In the genomic region with DNA sequence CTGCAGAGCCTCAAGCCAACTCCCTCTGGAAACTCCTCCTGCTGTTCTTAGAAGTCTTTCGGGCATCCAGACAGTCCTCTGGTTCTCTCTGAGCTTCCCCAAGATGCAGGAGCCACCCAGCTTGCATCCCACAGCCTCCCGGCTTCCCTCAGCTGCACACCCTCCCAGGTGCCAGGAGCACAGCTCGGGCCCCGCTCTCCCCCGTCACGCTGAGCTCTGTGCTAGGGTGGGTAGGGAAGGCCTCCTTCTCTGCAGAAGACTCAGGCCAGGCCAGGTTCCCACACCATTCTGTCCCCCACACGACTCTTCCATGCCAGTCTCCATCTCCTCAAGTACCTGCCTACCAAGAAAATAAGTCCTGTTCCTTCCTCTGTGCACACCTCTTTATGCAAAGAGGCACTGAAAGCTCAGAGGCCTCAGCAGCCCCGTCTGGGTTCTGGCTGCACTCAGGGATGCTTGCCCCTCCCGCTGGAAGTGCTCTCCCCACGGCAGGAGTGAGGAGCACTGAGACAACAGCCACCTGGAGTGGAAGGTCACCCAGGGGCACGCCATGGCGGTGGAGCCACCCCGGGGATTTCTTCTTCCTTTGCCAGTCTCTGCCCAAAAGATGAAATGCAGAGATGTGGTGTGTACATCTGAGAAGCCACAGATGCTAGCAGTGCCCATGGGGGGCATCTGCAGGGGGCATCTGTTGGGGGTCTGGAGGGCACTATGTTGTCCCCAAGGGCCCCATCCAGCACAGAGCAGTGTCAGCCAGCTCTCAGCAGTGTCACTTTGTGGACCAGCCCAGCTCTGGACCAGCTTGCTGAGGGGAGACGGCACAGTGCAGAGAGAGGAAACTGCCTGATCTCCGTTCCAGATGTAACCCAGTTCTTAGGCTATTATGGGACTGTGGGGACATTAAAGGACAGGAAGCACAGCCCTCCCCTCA, we compare ENCODE assay signal across 14 cellular contexts.
"Had no signal": no experiment of that assay in that cellular context is flagged by ENCODE, and none has a peak within 500 bp of the region (broad histone marks: within the 10 kb centered on the region; RNA-seq: fewer than 3 reads in every experiment).

No MANE protein-coding gene starts in this region.

- H3K36me3 Mint-ChIP-seq: activated naive CD8-positive, alpha-beta T cell treated with anti-CD3 and anti-CD28 coated beads for 36 hours had no signal

- H3K27me3 ChIP-seq: brain microvascular endothelial cell, right atrium auricular region had no signal

- H3K27me3 Mint-ChIP-seq: activated CD4-positive, alpha-beta memory T cell treated with anti-CD3 and anti-CD28 coated beads, Interleukin-2, amount 10 ng/mL, durations not matched to agents 7 days and 5 days had no signal

- H3K9me3 Mint-ChIP-seq: activated naive CD8-positive, alpha-beta T cell treated with anti-CD3 and anti-CD28 coated beads for 36 hours; activated T-cell treated with anti-CD3 and anti-CD28 coated beads, Interleukin-2, amount 50 U/mL, for 4 hours had no signal

- H3K27ac Mint-ChIP-seq: activated CD4-positive, alpha-beta memory T cell treated with anti-CD3 and anti-CD28 coated beads, Interleukin-2, amount 10 ng/mL, durations not matched to agents 7 days and 5 days; activated naive CD8-positive, alpha-beta T cell treated with anti-CD3 and anti-CD28 coated beads for 36 hours had no signal

- ATAC-seq: activated T-cell treated with anti-CD3 and anti-CD28 coated beads, Interleukin-2, amount 50 U/mL, for 4 hours; SK-N-SH treated with all-trans-retinoic acid at 6 μM for 48 hours had no signal

- H3K9me3 ChIP-seq: right atrium auricular region, thoracic aorta had no signal

- H3K27ac ChIP-seq: brain microvascular endothelial cell, right atrium auricular region, thoracic aorta, VCaP had no signal

- DNase-seq: activated CD4-positive, alpha-beta memory T cell treated with anti-CD3 and anti-CD28 coated beads, Interleukin-2, amount 10 ng/mL, durations not matched to agents 7 days and 5 days; activated naive CD8-positive, alpha-beta T cell treated with anti-CD3 and anti-CD28 coated beads for 36 hours; activated T-cell treated with anti-CD3 and anti-CD28 coated beads, Interleukin-2, amount 50 U/mL, for 4 hours; brain microvascular endothelial cell; cortex of kidney; effector CD4-positive, alpha-beta T cell; foreskin fibroblast; midbrain had no signal

- H3K4me1 Mint-ChIP-seq: activated CD4-positive, alpha-beta memory T cell treated with anti-CD3 and anti-CD28 coated beads, Interleukin-2, amount 10 ng/mL, durations not matched to agents 7 days and 5 days; activated naive CD8-positive, alpha-beta T cell treated with anti-CD3 and anti-CD28 coated beads for 36 hours had no signal

- H3K4me1 ChIP-seq: right atrium auricular region had no signal

- H3K36me3 ChIP-seq: brain microvascular endothelial cell, right atrium auricular region, thoracic aorta had no signal

- H3K4me3 ChIP-seq: lung, right atrium auricular region, smooth muscle cell, thoracic aorta had no signal

- H3K4me3 Mint-ChIP-seq: activated CD4-positive, alpha-beta memory T cell treated with anti-CD3 and anti-CD28 coated beads, Interleukin-2, amount 10 ng/mL, durations not matched to agents 7 days and 5 days; activated naive CD8-positive, alpha-beta T cell treated with anti-CD3 and anti-CD28 coated beads for 36 hours; activated T-cell treated with anti-CD3 and anti-CD28 coated beads, Interleukin-2, amount 50 U/mL, for 4 hours had no signal
